Comparison of ENCODE assay signal across 27 cellular contexts in genomic region chr21:45022736-45023135, GRCh38.
"Had no signal": no experiment of that assay in that cellular context is flagged by ENCODE, and none has a peak within 500 bp of the region (broad histone marks: within the 10 kb centered on the region; RNA-seq: fewer than 3 reads in every experiment).

No MANE protein-coding gene starts in this region.

- H3K9me3 ChIP-seq: neutrophil, pancreas, psoas muscle, upper lobe of left lung, vagina had no signal

- ATAC-seq: foreskin keratinocyte; heart right ventricle; left lobe of liver; lower lobe of right lung; naive thymus-derived CD8-positive, alpha-beta T cell; pancreas; psoas muscle had no signal

- H3K4me3 ChIP-seq: ascending aorta, esophagus muscularis mucosa, heart right ventricle, lower lobe of right lung, pancreas, psoas muscle, right atrium auricular region, upper lobe of left lung, vagina had no signal

- H3K4me3 Mint-ChIP-seq: activated naive CD4-positive, alpha-beta T cell treated with anti-CD3 and anti-CD28 coated beads, Interleukin-2, amount 10 ng/mL, durations not matched to agents 7 days and 5 days; activated naive CD8-positive, alpha-beta T cell treated with anti-CD3 and anti-CD28 coated beads, Interleukin-2, amount 10 ng/mL, durations not matched to agents 7 days and 5 days; naive thymus-derived CD8-positive, alpha-beta T cell; stimulated activated naive CD8-positive, alpha-beta T cell treated with anti-CD3 and anti-CD28 coated beads, Interleukin-15, Interleukin-2, amounts not matched to agents 100 ng/mL and 50 ng/mL, for 24 hours; T-helper 2 cell treated with Interferon-gamma antibody and Interleukin-4, amounts not matched to agents 5 μg/mL and 100 μg/mL, for 36 hours had no signal

- H3K27ac Mint-ChIP-seq: activated naive CD4-positive, alpha-beta T cell treated with anti-CD3 and anti-CD28 coated beads, Interleukin-2, amount 10 ng/mL, durations not matched to agents 7 days and 5 days; activated naive CD8-positive, alpha-beta T cell treated with anti-CD3 and anti-CD28 coated beads, Interleukin-2, amount 10 ng/mL, durations not matched to agents 7 days and 5 days; stimulated activated naive CD8-positive, alpha-beta T cell treated with anti-CD3 and anti-CD28 coated beads, Interleukin-15, Interleukin-2, amounts not matched to agents 100 ng/mL and 50 ng/mL, for 24 hours; T-helper 2 cell treated with Interferon-gamma antibody and Interleukin-4, amounts not matched to agents 5 μg/mL and 100 μg/mL, for 36 hours had no signal

- H3K27me3 ChIP-seq: ascending aorta, foreskin keratinocyte, pancreas, right atrium auricular region, vagina had no signal

- H3K36me3 Mint-ChIP-seq: activated naive CD4-positive, alpha-beta T cell treated with anti-CD3 and anti-CD28 coated beads, Interleukin-2, amount 10 ng/mL, durations not matched to agents 7 days and 5 days had no signal

- H3K27ac ChIP-seq: esophagus muscularis mucosa, foreskin keratinocyte, heart right ventricle, lower lobe of right lung, neutrophil, pancreas, psoas muscle, right atrium auricular region, upper lobe of left lung, vagina had no signal

- H3K4me1 ChIP-seq: lower lobe of right lung, pancreas, psoas muscle had no signal

- H3K36me3 ChIP-seq: ascending aorta, esophagus muscularis mucosa, heart right ventricle, lower lobe of right lung, neutrophil, pancreas, right atrium auricular region, upper lobe of left lung, vagina had no signal

- DNase-seq: activated CD4-positive, alpha-beta T cell treated with anti-CD3 and anti-CD28 coated beads for 4 hours; activated CD4-positive, alpha-beta T cell treated with anti-CD3 and anti-CD28 coated beads, Interleukin-2, amount 50 U/mL, for 4 hours; activated CD8-positive, alpha-beta memory T cell treated with anti-CD3 and anti-CD28 coated beads, Interleukin-2, amount 50 U/mL, for 4 hours; activated gamma-delta T cell; activated naive CD4-positive, alpha-beta T cell treated with anti-CD3 and anti-CD28 coated beads, Interleukin-2, amount 10 ng/mL, durations not matched to agents 7 days and 5 days; activated naive CD8-positive, alpha-beta T cell treated with anti-CD3 and anti-CD28 coated beads, Interleukin-2, amount 10 ng/mL, durations not matched to agents 7 days and 5 days; activated T-cell treated with anti-CD3 and anti-CD28 coated beads, Interleukin-2, amount 50 U/mL, for 1 hour; foreskin keratinocyte; heart right ventricle; kidney glomerular epithelial cell; lower lobe of right lung; mesenchymal stem cell; pancreas; stimulated activated CD4-positive, alpha-beta T cell treated with anti-CD3 and anti-CD28 coated beads, Interleukin-12 subunit alpha, Interleukin-12 subunit beta, amount 100 ng/mL, for 4 hours; stimulated activated CD4-positive, alpha-beta T cell treated with anti-CD3 and anti-CD28 coated beads, Interleukin-4, amount 100 ng/mL, for 1 hour; T-helper 1 cell had no signal
